Comparison of ENCODE assay signal across 12 cellular contexts in genomic region chr15:37016287-37016686, GRCh38.
DNase-seq lines count a peak whose midpoint lies in the region; ATAC-seq and TF ChIP-seq lines count a peak whose summit lies in the region.
"Had no signal": no experiment of that assay in that cellular context is flagged by ENCODE, and none has a peak within 500 bp of the region (broad histone marks: within the 10 kb centered on the region; RNA-seq: fewer than 3 reads in every experiment).

No MANE protein-coding gene starts in this region.

- H3K27me3 ChIP-seq in BJ (ENCODE audit: control insufficient read depth, insufficient read depth, low read length) = no peaks in the 10 kb centered on the region
- H3K27me3 ChIP-seq in foreskin keratinocyte = no peaks in the 10 kb centered on the region
- H3K27me3 ChIP-seq: BLaER1 treated with 17β-estradiol and CSF1 and Interleukin-3, amounts not matched to agents 10 nM and 100 nM had no signal

- CTCF ChIA-PET in BJ (lab: Yijun Ruan, JAX) = no interaction called here

- POLR2A ChIA-PET in BJ (lab: Charles Lee) = interaction anchor here (0.6 kb wide), 1 partner anchor 9 kb away, joined by 5 read pairs; no protein-coding TSS in a partner anchor

- no peaks in the 10 kb centered on the region for H3K9me3 Mint-ChIP-seq in progenitor cell of endocrine pancreas (ENCODE audit: low read depth)

- H3K36me3 ChIP-seq in BJ (ENCODE audit: control insufficient read depth, insufficient read depth, low read length) = peaks cover 6% of the 10 kb centered on the region
- H3K36me3 ChIP-seq: BLaER1 treated with 17β-estradiol and CSF1 and Interleukin-3, amounts not matched to agents 10 nM and 100 nM; lower lobe of right lung had no signal

- H3K27me3 Mint-ChIP-seq in progenitor cell of endocrine pancreas = no peaks in the 10 kb centered on the region

- ATAC-seq in foreskin keratinocyte (no peak), GM18502 (IDR thresholded peaks at IDR 0.05; ENCODE audit: poor library complexity, unreplicated experiment) (no peak)

- peak overlapping the region; percentile 80 for H3K27ac Mint-ChIP-seq in progenitor cell of endocrine pancreas
- H3K27ac Mint-ChIP-seq: IgD-negative memory B cell had no signal

- TF ChIP-seq CTCF in BJ (IDR thresholded peaks at IDR 0.05; ENCODE audit: insufficient read depth, low read depth, low read length) (no peak), foreskin keratinocyte (conservative IDR thresholded peaks at IDR 0.05) (no peak), progenitor cell of endocrine pancreas (IDR thresholded peaks at IDR 0.05; ENCODE audit: unreplicated experiment) (no peak)

- H3K36me3 Mint-ChIP-seq in progenitor cell of endocrine pancreas (ENCODE audit: insufficient read depth) = peaks cover 6% of the 10 kb centered on the region
- H3K36me3 Mint-ChIP-seq: IgD-negative memory B cell had no signal

- peaks cover 60% of the 10 kb centered on the region for H3K4me1 Mint-ChIP-seq in progenitor cell of endocrine pancreas (ENCODE audit: low read depth)

- DNase-seq in BJ (ENCODE audit: low read depth) (peak; percentile 35), amniotic epithelial cell (ENCODE audit: low read depth) (peak; percentile 82), foreskin keratinocyte (peak in 1 of 2 donors; percentile 40), progenitor cell of endocrine pancreas (ENCODE audit: low spot score, unreplicated experiment) (no peak), NCI-H774 (lab: John Stamatoyannopoulos, UW) (no peak), SW 1271 (lab: John Stamatoyannopoulos, UW) (no peak)
- DNase-seq in stimulated activated CD4-positive, alpha-beta T cell treated with anti-CD3 and anti-CD28 coated beads, Interleukin-4, amount 100 ng/mL, for 1 hour = no peak
- DNase-seq: activated naive CD4-positive, alpha-beta T cell treated with anti-CD3 and anti-CD28 coated beads, Interleukin-2, amount 50 U/mL, for 16 hours; lower lobe of right lung had no signal

- no peak overlapping the region for H3K4me3 Mint-ChIP-seq in progenitor cell of endocrine pancreas (ENCODE audit: low read depth)
- H3K4me3 Mint-ChIP-seq: IgD-negative memory B cell had no signal

- peak overlapping the region; percentile 42 for H3K27ac ChIP-seq in foreskin keratinocyte
- H3K27ac ChIP-seq: BLaER1 treated with 17β-estradiol and CSF1 and Interleukin-3, amounts not matched to agents 10 nM and 100 nM; lower lobe of right lung had no signal

- peaks cover 26% of the 10 kb centered on the region for H3K4me1 ChIP-seq in foreskin keratinocyte

- no peak overlapping the region for H3K4me3 ChIP-seq in BJ (ENCODE audit: low read depth, low read length)
- H3K4me3 ChIP-seq: BLaER1 treated with 17β-estradiol and CSF1 and Interleukin-3, amounts not matched to agents 10 nM and 100 nM; lower lobe of right lung had no signal

Comparison
In these comparisons a context has a peak if more than half of its experiments do, and no peak if none do; other contexts are left out.
1. DNase-seq: peak in BJ (single experiment) and amniotic epithelial cell (single experiment); none in progenitor cell of endocrine pancreas (single experiment), stimulated activated CD4-positive, alpha-beta T cell treated with anti-CD3 and anti-CD28 coated beads, Interleukin-4, amount 100 ng/mL, for 1 hour (single experiment), NCI-H774 (single experiment) and SW 1271 (0 of 2).